8 cellular contexts compared by ENCODE assay signal in genomic region chr9:129143031-129143441, GRCh38. TPM values are rescaled to one million over a fixed set of nuclear protein-coding genes. Genes with fewer than 3 reads are reported as not detected.
DNase-seq lines count a peak whose midpoint lies in the region; ATAC-seq, FAIRE-seq and TF ChIP-seq lines count a peak whose summit lies in the region.

No MANE protein-coding gene starts in this region.

- H3K9me2 ChIP-seq in Loucy (replicated peaks; ENCODE audit: low read depth, low read length), result no peaks in the 10 kb centered on the region

- H3K36me3 ChIP-seq in Loucy (ENCODE audit: insufficient read depth, low read length) (peaks cover 10% of the 10 kb centered on the region; the same call in 1 of the 2 replicates), rectal smooth muscle tissue (ENCODE audit: control insufficient read depth, insufficient read depth, low read length) (peaks cover 2% of the 10 kb centered on the region)

- ATAC-seq in left ventricle myocardium superior (peak; percentile 34), HG02571 (IDR thresholded peaks at IDR 0.05; ENCODE audit: unreplicated experiment) (no peak)

- H2AFZ ChIP-seq in Loucy (ENCODE audit: low read length), result no peak overlapping the region

- peaks cover 3% of the 10 kb centered on the region for H4K20me1 ChIP-seq in Loucy (ENCODE audit: insufficient read depth, low read length, poor library complexity, severe bottlenecking)

- H3K4me3 ChIP-seq in Loucy (ENCODE audit: low read length, poor library complexity, severe bottlenecking), result peak overlapping the region; percentile 82
- H3K4me3 ChIP-seq in rectal smooth muscle tissue (ENCODE audit: low read length), result no peak overlapping the region

- no peaks in the 10 kb centered on the region for H3K9me3 ChIP-seq in Loucy (ENCODE audit: insufficient read depth, low read depth, low read length)

- H3K27me3 ChIP-seq in Loucy (ENCODE audit: insufficient read depth, low read length, poor library complexity, severe bottlenecking) (no peaks in the 10 kb centered on the region), rectal smooth muscle tissue (ENCODE audit: control insufficient read depth, insufficient read depth, low read length) (no peaks in the 10 kb centered on the region)

- no peak for FAIRE-seq in urothelium cell line (lab: Jason Lieb, UNC)

- TF ChIP-seq CTCF in Loucy (conservative IDR thresholded peaks at IDR 0.05; ENCODE audit: low read length), result peak; percentile 71

- H3K4me1 ChIP-seq in Loucy (ENCODE audit: insufficient read depth, low read length, poor library complexity, severe bottlenecking), result peaks cover 37% of the 10 kb centered on the region
- H3K4me1 ChIP-seq in rectal smooth muscle tissue (ENCODE audit: control insufficient read depth, insufficient read depth, low read length), result peaks cover 76% of the 10 kb centered on the region

- H3K9ac ChIP-seq in Loucy (ENCODE audit: low read depth, low read length, poor library complexity, severe bottlenecking) (peak overlapping the region; percentile 100), rectal smooth muscle tissue (ENCODE audit: low read length) (peak overlapping the region; percentile 17)

- peaks cover 19% of the 10 kb centered on the region for H3K79me2 ChIP-seq in Loucy (ENCODE audit: insufficient read depth, low read length)

- peak overlapping the region; percentile 80 for H3K4me2 ChIP-seq in Loucy (ENCODE audit: low read depth, low read length, poor library complexity, severe bottlenecking)

- peak overlapping the region; percentile 100 for H3K27ac ChIP-seq in rectal smooth muscle tissue (ENCODE audit: low read depth, low read length)

- H3F3A ChIP-seq in Loucy (ENCODE audit: low read depth), result 0 out of 2 replicates have a peak, but pooled peaks cover 3% of the 10 kb centered on the region

- intact Hi-C loops in left ventricle myocardium superior (cut with micrococcal nuclease), result no loop called here

- DNase-seq in ELR (ENCODE audit: low read depth), result peak; percentile 89
- DNase-seq in T-helper 1 cell, result peak; percentile 41 to 69 (median 61)
- DNase-seq in amniotic stem cell (lab: John Stamatoyannopoulos, UW), result peak; percentile 81
- peak; percentile 92 for DNase-seq in left ventricle myocardium superior
- peak; percentile 86 for DNase-seq in urothelium cell line (ENCODE audit: low spot score)

RNA-seq across cellular contexts. Expression of gene PTPA, which starts 31.8 kb away (rescaled TPM):
- 186 TPM for total RNA-seq in left ventricle myocardium superior

RNA-seq across cellular contexts. Expression of gene CRAT, which starts 32.4 kb away (rescaled TPM):
- total RNA-seq in left ventricle myocardium superior, result 94.6 TPM

RNA-seq across cellular contexts. Expression of gene IER5L, which starts 35.0 kb away (rescaled TPM):
- total RNA-seq in left ventricle myocardium superior, result 3.5 TPM
